ENCODE assay signal across 13 cellular contexts in genomic region chr10:43226851-43227845, GRCh38. TPM values are rescaled to one million over a fixed set of nuclear protein-coding genes. Genes with fewer than 3 reads are reported as not detected.
DNase-seq lines count a peak whose midpoint lies in the region; ATAC-seq and TF ChIP-seq lines count a peak whose summit lies in the region.
"Had no signal": no experiment of that assay in that cellular context is flagged by ENCODE, and none has a peak within 500 bp of the region (broad histone marks: within the 10 kb centered on the region; RNA-seq: fewer than 3 reads in every experiment).

No MANE protein-coding gene starts in this region.

- H3K36me3 ChIP-seq in heart left ventricle (no peaks in the 10 kb centered on the region), prostate gland (no peaks in the 10 kb centered on the region)

- intact Hi-C loops in heart left ventricle (cut with DNase I) (no loop called here), Right ventricle myocardium superior (cut with DNase I) (no loop called here), prostate gland (cut with DNase I) (no loop called here)

- H3K4me1 Mint-ChIP-seq in natural killer cell treated with Interleukin-12 subunit alpha and Interleukin-12 subunit beta and Interleukin-15 and Interleukin-18, amount 100 ng/mL, for 72 hours (ENCODE audit: low read depth in 2 of 2), result peaks cover 39 to 41% of the 10 kb centered on the region in 2 donors

- DNase-seq in heart left ventricle (peak; percentile 3 to 49 (median 9)), Right ventricle myocardium superior (no peak), coronary artery (ENCODE audit: low spot score) (peak; percentile 61), OCI-M2 (lab: John Stamatoyannopoulos, UW; ENCODE audit: unreplicated experiment) (no peak), NCI-H748 (lab: John Stamatoyannopoulos, UW; ENCODE audit: unreplicated experiment) (no peak), prostate gland (ENCODE audit: low spot score) (no peak), GOT3 (lab: John Stamatoyannopoulos, UW) (no peak)
- DNase-seq in natural killer cell treated with Interleukin-12 subunit alpha and Interleukin-12 subunit beta and Interleukin-15 and Interleukin-18, amount 100 ng/mL, for 72 hours (ENCODE audit: low spot score), result no peak
- DNase-seq: activated CD4-positive, CD25-positive, alpha-beta regulatory T cell; anterior cingulate cortex; GF-D8; mesenchymal stem cell; SK-N-SH had no signal

- H3K4me3 ChIP-seq in heart left ventricle (no peak overlapping the region), coronary artery (no peak overlapping the region), prostate gland (no peak overlapping the region)

- TF ChIP-seq CTCF in heart left ventricle (IDR thresholded peaks at IDR 0.05), result no peak
- TF ChIP-seq CTCF in coronary artery (IDR thresholded peaks at IDR 0.05), result no peak
- TF ChIP-seq CTCF in prostate gland (IDR thresholded peaks at IDR 0.05), result no peak

- no peaks in the 10 kb centered on the region for H3K9me3 Mint-ChIP-seq in natural killer cell treated with Interleukin-12 subunit alpha and Interleukin-12 subunit beta and Interleukin-15 and Interleukin-18, amount 100 ng/mL, for 72 hours

- TF ChIP-seq POLR2A in heart left ventricle (IDR thresholded peaks at IDR 0.05) (no peak), prostate gland (IDR thresholded peaks at IDR 0.05) (no peak)

- no peaks in the 10 kb centered on the region for H3K27me3 Mint-ChIP-seq in natural killer cell treated with Interleukin-12 subunit alpha and Interleukin-12 subunit beta and Interleukin-15 and Interleukin-18, amount 100 ng/mL, for 72 hours

- H3K4me3 Mint-ChIP-seq in natural killer cell treated with Interleukin-12 subunit alpha and Interleukin-12 subunit beta and Interleukin-15 and Interleukin-18, amount 100 ng/mL, for 72 hours, result peak overlapping the region; percentile 24

- H3K9me3 ChIP-seq in heart left ventricle (no peaks in the 10 kb centered on the region), prostate gland (no peaks in the 10 kb centered on the region)
- H3K9me3 ChIP-seq: SK-N-SH had no signal

- H3K27me3 ChIP-seq in heart left ventricle, result peaks cover 17 to 49% (median 34%) of the 10 kb centered on the region in 9 donors
- no peaks in the 10 kb centered on the region for H3K27me3 ChIP-seq in prostate gland (replicated peaks; ENCODE audit: insufficient read depth)

- H3K4me1 ChIP-seq in heart left ventricle, result peaks cover 0 to 17% (median 0%) of the 10 kb centered on the region in 12 donors
- H3K4me1 ChIP-seq in prostate gland (replicated peaks), result no peaks in the 10 kb centered on the region

- 87 to 96% (median 92%) methylated on average over 8 of the region's 8 CpGs for WGBS in heart left ventricle, 4 donors
- 96% methylated on average over 8 of the region's 8 CpGs for WGBS in prostate gland

- H3K27ac Mint-ChIP-seq in natural killer cell treated with Interleukin-12 subunit alpha and Interleukin-12 subunit beta and Interleukin-15 and Interleukin-18, amount 100 ng/mL, for 72 hours, result no peak overlapping the region

- H3K27ac ChIP-seq in heart left ventricle (no peak overlapping the region), coronary artery (no peak overlapping the region), prostate gland (no peak overlapping the region)

- ATAC-seq in heart left ventricle (no peak), Right ventricle myocardium superior (ENCODE audit: poor library complexity) (no peak)
- no peak for ATAC-seq in natural killer cell treated with Interleukin-12 subunit alpha and Interleukin-12 subunit beta and Interleukin-15 and Interleukin-18, amount 100 ng/mL, for 72 hours

- H3K36me3 Mint-ChIP-seq in natural killer cell treated with Interleukin-12 subunit alpha and Interleukin-12 subunit beta and Interleukin-15 and Interleukin-18, amount 100 ng/mL, for 72 hours, result no peaks in the 10 kb centered on the region

RNA-seq across cellular contexts. Expression of gene RASGEF1A, which starts 39.7 kb away (rescaled TPM):
- 1 to 10 TPM in 6 of 9 donors, under 1 TPM in 3; 0.49 to 5.1 (median 1.4) TPM for total RNA-seq in heart left ventricle
- under 1 TPM; 0.14 to 0.42 TPM for polyA plus RNA-seq in heart left ventricle
- 1.6 TPM for total RNA-seq in Right ventricle myocardium superior
- 1 to 10 TPM in 1 of 2 donors, under 1 TPM in 1; 0.69 to 1.1 TPM for total RNA-seq in natural killer cell treated with Interleukin-12 subunit alpha and Interleukin-12 subunit beta and Interleukin-15 and Interleukin-18, amount 100 ng/mL, for 72 hours
- 1 to 10 TPM; 4.3 to 9.3 TPM for total RNA-seq in prostate gland
- polyA plus RNA-seq: SK-N-SH had no signal

Comparison
In these comparisons a context has a peak if more than half of its experiments do, and no peak if none do; other contexts are left out.
1. DNase-seq: peak in heart left ventricle (5 of 5) and coronary artery (single experiment); none in Right ventricle myocardium superior (single experiment), natural killer cell treated with Interleukin-12 subunit alpha and Interleukin-12 subunit beta and Interleukin-15 and Interleukin-18, amount 100 ng/mL, for 72 hours (single experiment), OCI-M2 (single experiment), NCI-H748 (single experiment), prostate gland (single experiment) and GOT3 (single experiment).